Comparison of ENCODE assay signal across 24 cellular contexts in genomic region chr1:223189525-223189902, GRCh38. TPM values are rescaled to one million over a fixed set of nuclear protein-coding genes. Genes with fewer than 3 reads are reported as not detected.
A peak's percentile ranks its signal among the peaks of the same experiment; 100 is the strongest.
DNase-seq lines count a peak whose midpoint lies in the region; ATAC-seq and TF ChIP-seq lines count a peak whose summit lies in the region.
"Had no signal": no experiment of that assay in that cellular context is flagged by ENCODE, and none has a peak within 500 bp of the region (broad histone marks: within the 10 kb centered on the region; RNA-seq: fewer than 3 reads in every experiment).

No MANE protein-coding gene starts in this region.

- no peaks in the 10 kb centered on the region for H3K36me3 ChIP-seq in SJSA1
- H3K36me3 ChIP-seq in endodermal cell (ENCODE audit: control insufficient read depth, insufficient read depth, low read length): no peaks in the 10 kb centered on the region
- H3K36me3 ChIP-seq in neural progenitor cell: no peaks in the 10 kb centered on the region
- H3K36me3 ChIP-seq in mesenchymal stem cell (ENCODE audit: control insufficient read depth in 1 of 2, insufficient read depth in 2 of 2, low read depth in 1 of 2, low read length in 2 of 2): no peaks in the 10 kb centered on the region
- H3K36me3 ChIP-seq: ascending aorta, esophagus squamous epithelium, heart left ventricle, suprapubic skin, upper lobe of left lung had no signal

- H3K4me3 ChIP-seq in SJSA1: no peak overlapping the region
- H3K4me3 ChIP-seq in endodermal cell (ENCODE audit: low read length): no peak overlapping the region
- H3K4me3 ChIP-seq in neural progenitor cell: no peak overlapping the region
- H3K4me3 ChIP-seq in mesenchymal stem cell (ENCODE audit: insufficient read depth in 1 of 2, low read depth in 1 of 2, low read length in 2 of 2): no peak overlapping the region
- H3K4me3 ChIP-seq: ascending aorta, esophagus squamous epithelium, heart left ventricle, SK-N-MC, suprapubic skin, upper lobe of left lung had no signal

- H3K79me2 ChIP-seq in neural progenitor cell (ENCODE audit: low read depth): no peaks in the 10 kb centered on the region

- H3K4me2 ChIP-seq in neural progenitor cell (no peak overlapping the region), mesenchymal stem cell (ENCODE audit: low read length, poor library complexity, severe bottlenecking) (no peak overlapping the region)

- no peaks in the 10 kb centered on the region for H3K9me3 Mint-ChIP-seq in natural killer cell
- H3K9me3 Mint-ChIP-seq in natural killer cell treated with Interleukin-12 subunit alpha and Interleukin-12 subunit beta and Interleukin-15 and Interleukin-18, amount 100 ng/mL, for 72 hours: no peaks in the 10 kb centered on the region
- H3K9me3 Mint-ChIP-seq in endodermal cell: peaks cover 8% of the 10 kb centered on the region
- H3K9me3 Mint-ChIP-seq in stimulated activated memory B cell treated with anti-CD40 and anti-IgM and Interleukin-4, amounts not matched to agents 10 μg/mL and 1 μg/mL and 100 μg/mL, for 72 hours: no peaks in the 10 kb centered on the region
- no peaks in the 10 kb centered on the region for H3K9me3 Mint-ChIP-seq in neural progenitor cell
- no peaks in the 10 kb centered on the region for H3K9me3 Mint-ChIP-seq in activated T-helper 1 cell treated with anti-CD3 and anti-CD28 coated beads, Interleukin-12 subunit alpha, Interleukin-12 subunit beta, Interleukin-2, Interleukin-4 antibody, amounts not matched to agents 30 ng/mL and 10 ng/mL and 1 ng/mL, durations not matched to agents 14 hours and 24 hours and 36 hours
- H3K9me3 Mint-ChIP-seq: stimulated activated effector memory CD8-positive, alpha-beta T cell treated with anti-CD3 and anti-CD28 coated beads, Interleukin-12 subunit alpha, Interleukin-12 subunit beta, amount 100 ng/mL, for 72 hours; T-helper 1 cell treated with Interleukin-12 subunit alpha and Interleukin-12 subunit beta and Interleukin-4 antibody, amounts not matched to agents 30 μg/mL and 1 μg/mL, for 36 hours had no signal

- WGBS in endodermal cell (ENCODE audit: insufficient coverage in 1 of 2, insufficient read length in 1 of 2), 2 experiments: 78 to 82% methylated on average over 1 to 4 of the region's 4 CpGs
- WGBS in mesenchymal stem cell: 69% methylated on average over 4 of the region's 4 CpGs

- ATAC-seq in natural killer cell: no peak
- no peak for ATAC-seq in natural killer cell treated with Interleukin-12 subunit alpha and Interleukin-12 subunit beta and Interleukin-15 and Interleukin-18, amount 100 ng/mL, for 72 hours
- ATAC-seq in stimulated activated memory B cell treated with anti-CD40 and anti-IgM and Interleukin-4, amounts not matched to agents 10 μg/mL and 1 μg/mL and 100 μg/mL, for 72 hours: peak; percentile 37
- ATAC-seq: heart left ventricle, left ventricle myocardium superior had no signal

- H3K36me3 Mint-ChIP-seq in natural killer cell (no peaks in the 10 kb centered on the region), endodermal cell (ENCODE audit: low read depth) (no peaks in the 10 kb centered on the region), neural progenitor cell (no peaks in the 10 kb centered on the region)
- no peaks in the 10 kb centered on the region for H3K36me3 Mint-ChIP-seq in natural killer cell treated with Interleukin-12 subunit alpha and Interleukin-12 subunit beta and Interleukin-15 and Interleukin-18, amount 100 ng/mL, for 72 hours
- no peaks in the 10 kb centered on the region for H3K36me3 Mint-ChIP-seq in stimulated activated memory B cell treated with anti-CD40 and anti-IgM and Interleukin-4, amounts not matched to agents 10 μg/mL and 1 μg/mL and 100 μg/mL, for 72 hours
- H3K36me3 Mint-ChIP-seq in activated T-helper 1 cell treated with anti-CD3 and anti-CD28 coated beads, Interleukin-12 subunit alpha, Interleukin-12 subunit beta, Interleukin-2, Interleukin-4 antibody, amounts not matched to agents 30 ng/mL and 10 ng/mL and 1 ng/mL, durations not matched to agents 14 hours and 24 hours and 36 hours (ENCODE audit: low read depth): no peaks in the 10 kb centered on the region

- no peak for TF ChIP-seq CTCF in natural killer cell (IDR thresholded peaks at IDR 0.05)
- TF ChIP-seq CTCF in endodermal cell (conservative IDR thresholded peaks at IDR 0.05): no peak
- TF ChIP-seq CTCF in neural progenitor cell (IDR thresholded peaks at IDR 0.05): no peak

- no peak overlapping the region for H3K23ac ChIP-seq in mesenchymal stem cell (ENCODE audit: low read length in 2 of 2)

- H2BK15ac ChIP-seq in mesenchymal stem cell (ENCODE audit: low read depth, poor library complexity, severe bottlenecking): no peak overlapping the region

- H3K9me3 ChIP-seq in SJSA1 (replicated peaks): no peaks in the 10 kb centered on the region; the same call in 1 of the 2 replicates
- H3K9me3 ChIP-seq in endodermal cell (ENCODE audit: control insufficient read depth, low read length): peaks cover 12% of the 10 kb centered on the region
- no peaks in the 10 kb centered on the region for H3K9me3 ChIP-seq in neural progenitor cell (ENCODE audit: low read depth)
- H3K9me3 ChIP-seq in mesenchymal stem cell (ENCODE audit: control insufficient read depth, low read length): peaks cover 6% of the 10 kb centered on the region
- H3K9me3 ChIP-seq: ascending aorta, esophagus squamous epithelium, heart left ventricle, suprapubic skin, upper lobe of left lung had no signal

- H3K4ac ChIP-seq in mesenchymal stem cell (ENCODE audit: low read depth in 1 of 2, low read length in 2 of 2): no peak overlapping the region

- no peak overlapping the region for H2BK120ac ChIP-seq in mesenchymal stem cell (ENCODE audit: low read depth, low read length)

- H3K9ac ChIP-seq in endodermal cell (ENCODE audit: extremely low read depth, low read length, poor library complexity, severe bottlenecking) (no peak overlapping the region), neural progenitor cell (no peak overlapping the region), mesenchymal stem cell (ENCODE audit: low read length) (no peak overlapping the region)

- H3F3A ChIP-seq in neural progenitor cell (ENCODE audit: low read depth): no peaks in the 10 kb centered on the region

- H3K4me1 ChIP-seq in SJSA1 (replicated peaks) (peaks cover 34% of the 10 kb centered on the region), endodermal cell (ENCODE audit: control insufficient read depth, insufficient read depth, low read length) (no peaks in the 10 kb centered on the region), neural progenitor cell (peaks cover 5% of the 10 kb centered on the region), mesenchymal stem cell (ENCODE audit: control insufficient read depth, insufficient read depth, low read depth, low read length) (peaks cover 3% of the 10 kb centered on the region)
- H3K4me1 ChIP-seq: ascending aorta, esophagus squamous epithelium, upper lobe of left lung had no signal

- peaks cover 3 to 9% of the 10 kb centered on the region in 2 donors for H3K27me3 Mint-ChIP-seq in natural killer cell (ENCODE audit: low read depth in 2 of 2)
- peaks cover 8 to 11% of the 10 kb centered on the region in 2 donors for H3K27me3 Mint-ChIP-seq in natural killer cell treated with Interleukin-12 subunit alpha and Interleukin-12 subunit beta and Interleukin-15 and Interleukin-18, amount 100 ng/mL, for 72 hours
- peaks cover 25% of the 10 kb centered on the region for H3K27me3 Mint-ChIP-seq in endodermal cell (ENCODE audit: insufficient read depth)
- peaks cover 23% of the 10 kb centered on the region for H3K27me3 Mint-ChIP-seq in stimulated activated memory B cell treated with anti-CD40 and anti-IgM and Interleukin-4, amounts not matched to agents 10 μg/mL and 1 μg/mL and 100 μg/mL, for 72 hours
- peaks cover 4% of the 10 kb centered on the region for H3K27me3 Mint-ChIP-seq in neural progenitor cell (ENCODE audit: insufficient read depth, low read depth)
- H3K27me3 Mint-ChIP-seq in activated T-helper 1 cell treated with anti-CD3 and anti-CD28 coated beads, Interleukin-12 subunit alpha, Interleukin-12 subunit beta, Interleukin-2, Interleukin-4 antibody, amounts not matched to agents 30 ng/mL and 10 ng/mL and 1 ng/mL, durations not matched to agents 14 hours and 24 hours and 36 hours (ENCODE audit: insufficient read depth): peaks cover 17% of the 10 kb centered on the region

- H2BK12ac ChIP-seq in mesenchymal stem cell (ENCODE audit: low read length in 2 of 2): no peak overlapping the region

- no peaks in the 10 kb centered on the region for H4K20me1 ChIP-seq in neural progenitor cell (ENCODE audit: low read depth)

- H4K8ac ChIP-seq in mesenchymal stem cell (ENCODE audit: low read length): no peak overlapping the region

- H2BK5ac ChIP-seq in mesenchymal stem cell (ENCODE audit: low read depth, low read length, poor library complexity, severe bottlenecking): no peak overlapping the region

- H3K4me1 Mint-ChIP-seq in natural killer cell (peaks cover 31 to 34% of the 10 kb centered on the region in 2 donors), endodermal cell (peaks cover 13% of the 10 kb centered on the region), neural progenitor cell (no peaks in the 10 kb centered on the region)
- H3K4me1 Mint-ChIP-seq in natural killer cell treated with Interleukin-12 subunit alpha and Interleukin-12 subunit beta and Interleukin-15 and Interleukin-18, amount 100 ng/mL, for 72 hours (ENCODE audit: low read depth in 2 of 2): peaks cover 26 to 29% of the 10 kb centered on the region in 2 donors
- H3K4me1 Mint-ChIP-seq in stimulated activated memory B cell treated with anti-CD40 and anti-IgM and Interleukin-4, amounts not matched to agents 10 μg/mL and 1 μg/mL and 100 μg/mL, for 72 hours: peaks cover 10% of the 10 kb centered on the region
- H3K4me1 Mint-ChIP-seq in activated T-helper 1 cell treated with anti-CD3 and anti-CD28 coated beads, Interleukin-12 subunit alpha, Interleukin-12 subunit beta, Interleukin-2, Interleukin-4 antibody, amounts not matched to agents 30 ng/mL and 10 ng/mL and 1 ng/mL, durations not matched to agents 14 hours and 24 hours and 36 hours (ENCODE audit: low read depth): peaks cover 12% of the 10 kb centered on the region

- H3K18ac ChIP-seq in mesenchymal stem cell (ENCODE audit: low read depth in 1 of 2, low read length in 2 of 2): no peak overlapping the region

- no peaks in the 10 kb centered on the region for H3K79me1 ChIP-seq in mesenchymal stem cell (replicated peaks; ENCODE audit: low read length, poor library complexity, severe bottlenecking)

- H4K91ac ChIP-seq in mesenchymal stem cell (ENCODE audit: low read length): no peak overlapping the region

- H3K27me3 ChIP-seq in SJSA1 (replicated peaks): no peaks in the 10 kb centered on the region
- H3K27me3 ChIP-seq in endodermal cell (ENCODE audit: control insufficient read depth, insufficient read depth, low read length, poor library complexity, severe bottlenecking): peaks cover 3% of the 10 kb centered on the region
- no peaks in the 10 kb centered on the region for H3K27me3 ChIP-seq in neural progenitor cell
- peaks cover 7 to 28% of the 10 kb centered on the region in 2 experiments for H3K27me3 ChIP-seq in mesenchymal stem cell (ENCODE audit: control insufficient read depth in 1 of 2, insufficient read depth in 1 of 2, low read length in 2 of 2)
- H3K27me3 ChIP-seq: ascending aorta, esophagus squamous epithelium, heart left ventricle, suprapubic skin, upper lobe of left lung had no signal

- H3K4me3 Mint-ChIP-seq in natural killer cell: no peak overlapping the region
- no peak overlapping the region for H3K4me3 Mint-ChIP-seq in natural killer cell treated with Interleukin-12 subunit alpha and Interleukin-12 subunit beta and Interleukin-15 and Interleukin-18, amount 100 ng/mL, for 72 hours
- no peak overlapping the region for H3K4me3 Mint-ChIP-seq in endodermal cell
- H3K4me3 Mint-ChIP-seq in stimulated activated memory B cell treated with anti-CD40 and anti-IgM and Interleukin-4, amounts not matched to agents 10 μg/mL and 1 μg/mL and 100 μg/mL, for 72 hours: no peak overlapping the region
- H3K4me3 Mint-ChIP-seq in neural progenitor cell: no peak overlapping the region
- H3K4me3 Mint-ChIP-seq in activated T-helper 1 cell treated with anti-CD3 and anti-CD28 coated beads, Interleukin-12 subunit alpha, Interleukin-12 subunit beta, Interleukin-2, Interleukin-4 antibody, amounts not matched to agents 30 ng/mL and 10 ng/mL and 1 ng/mL, durations not matched to agents 14 hours and 24 hours and 36 hours: no peak overlapping the region
- H3K4me3 Mint-ChIP-seq: T-helper 1 cell treated with Interleukin-12 subunit alpha and Interleukin-12 subunit beta and Interleukin-4 antibody, amounts not matched to agents 30 μg/mL and 1 μg/mL, for 36 hours had no signal

- no peak overlapping the region for H2AK5ac ChIP-seq in mesenchymal stem cell (ENCODE audit: low read length, severe bottlenecking)

- intact Hi-C loops in natural killer cell (cut with micrococcal nuclease): no loop called here
- intact Hi-C loops in activated T-helper 1 cell treated with anti-CD3 and anti-CD28 coated beads, Interleukin-12 subunit alpha, Interleukin-12 subunit beta, Interleukin-2, Interleukin-4 antibody, amounts not matched to agents 30 ng/mL and 10 ng/mL and 1 ng/mL, durations not matched to agents 14 hours and 24 hours and 36 hours (cut with micrococcal nuclease): no loop called here

- H3K27ac Mint-ChIP-seq in natural killer cell (peak overlapping the region; percentile 86 to 89), endodermal cell (no peak overlapping the region), neural progenitor cell (no peak overlapping the region)
- peak overlapping the region in 1 of 2 donors; percentile 74 for H3K27ac Mint-ChIP-seq in natural killer cell treated with Interleukin-12 subunit alpha and Interleukin-12 subunit beta and Interleukin-15 and Interleukin-18, amount 100 ng/mL, for 72 hours
- H3K27ac Mint-ChIP-seq in stimulated activated memory B cell treated with anti-CD40 and anti-IgM and Interleukin-4, amounts not matched to agents 10 μg/mL and 1 μg/mL and 100 μg/mL, for 72 hours: no peak overlapping the region
- H3K27ac Mint-ChIP-seq in activated T-helper 1 cell treated with anti-CD3 and anti-CD28 coated beads, Interleukin-12 subunit alpha, Interleukin-12 subunit beta, Interleukin-2, Interleukin-4 antibody, amounts not matched to agents 30 ng/mL and 10 ng/mL and 1 ng/mL, durations not matched to agents 14 hours and 24 hours and 36 hours: no peak overlapping the region
- H3K27ac Mint-ChIP-seq: T-helper 1 cell treated with Interleukin-12 subunit alpha and Interleukin-12 subunit beta and Interleukin-4 antibody, amounts not matched to agents 30 μg/mL and 1 μg/mL, for 36 hours had no signal

- H2AFZ ChIP-seq in neural progenitor cell (replicated peaks) (no peak overlapping the region), mesenchymal stem cell (ENCODE audit: low read depth, low read length) (no peak overlapping the region)

- H3K27ac ChIP-seq in SJSA1 (peak overlapping the region; percentile 74), endodermal cell (ENCODE audit: low read depth, low read length) (no peak overlapping the region), neural progenitor cell (no peak overlapping the region), mesenchymal stem cell (ENCODE audit: low read length, poor library complexity, severe bottlenecking) (no peak overlapping the region)
- H3K27ac ChIP-seq: ascending aorta, esophagus squamous epithelium, heart left ventricle, SK-N-MC, suprapubic skin, upper lobe of left lung had no signal

- DNase-seq in natural killer cell (no peak), SJSA1 (ENCODE audit: low read depth in 1 of 2, low spot score in 2 of 2) (no peak), endodermal cell (peak; percentile 20), neural progenitor cell (ENCODE audit: low spot score) (no peak), mesenchymal stem cell (no peak)
- no peak for DNase-seq in natural killer cell treated with Interleukin-12 subunit alpha and Interleukin-12 subunit beta and Interleukin-15 and Interleukin-18, amount 100 ng/mL, for 72 hours (ENCODE audit: low spot score)
- no peak for DNase-seq in activated T-helper 1 cell treated with anti-CD3 and anti-CD28 coated beads, Interleukin-12 subunit alpha, Interleukin-12 subunit beta, Interleukin-2, Interleukin-4 antibody, amounts not matched to agents 30 ng/mL and 10 ng/mL and 1 ng/mL, durations not matched to agents 14 hours and 24 hours and 36 hours (ENCODE audit: low spot score)
- DNase-seq: DMS153, esophagus squamous epithelium, foreskin melanocyte, heart left ventricle, left ventricle myocardium superior, NCI-H1092, NCI-H1694 treated with DMSO at 0.1 percent for 48 hours, NCI-H446, NCI-H774 had no signal

- no peak overlapping the region for H3K14ac ChIP-seq in mesenchymal stem cell (ENCODE audit: low read length in 2 of 2)

RNA-seq across cellular contexts. Expression of gene TLR5, which starts 46.5 kb away (rescaled TPM):
- under 1 TPM; 0.24 to 0.41 (median 0.33) TPM for total RNA-seq in natural killer cell
- under 1 TPM; 0.11 to 0.38 TPM for total RNA-seq in natural killer cell treated with Interleukin-12 subunit alpha and Interleukin-12 subunit beta and Interleukin-15 and Interleukin-18, amount 100 ng/mL, for 72 hours
- 1.7 and 2.4 TPM in 2 replicates for total RNA-seq in SJSA1 (2014; rRNA removed; shearing (Covaris generic))
- total RNA-seq in endodermal cell: not detected
- 0.96 TPM for polyA plus RNA-seq in endodermal cell (2013, experiment 1 of 2)
- polyA plus RNA-seq in endodermal cell (2013, experiment 2 of 2): 0.70 TPM
- total RNA-seq in neural progenitor cell (ENCODE audit: low replicate concordance): 0.30 and 0.68 TPM in 2 replicates
- polyA plus RNA-seq in mesenchymal stem cell (2013, experiment 1 of 2): 0.12 TPM
- 0.16 TPM for polyA plus RNA-seq in mesenchymal stem cell (2013, experiment 2 of 2)
- not detected in 2 replicates for total RNA-seq in activated T-helper 1 cell treated with anti-CD3 and anti-CD28 coated beads, Interleukin-12 subunit alpha, Interleukin-12 subunit beta, Interleukin-2, Interleukin-4 antibody, amounts not matched to agents 30 ng/mL and 10 ng/mL and 1 ng/mL, durations not matched to agents 14 hours and 24 hours and 36 hours
- total RNA-seq: RPMI7951 had no signal

Comparison
In these comparisons a context has a peak if more than half of its experiments do, and no peak if none do; other contexts are left out.
1. H3K27ac Mint-ChIP-seq: peak in natural killer cell (2 of 2); none in endodermal cell (single experiment), stimulated activated memory B cell treated with anti-CD40 and anti-IgM and Interleukin-4, amounts not matched to agents 10 μg/mL and 1 μg/mL and 100 μg/mL, for 72 hours (single experiment), neural progenitor cell (single experiment) and activated T-helper 1 cell treated with anti-CD3 and anti-CD28 coated beads, Interleukin-12 subunit alpha, Interleukin-12 subunit beta, Interleukin-2, Interleukin-4 antibody, amounts not matched to agents 30 ng/mL and 10 ng/mL and 1 ng/mL, durations not matched to agents 14 hours and 24 hours and 36 hours (single experiment).